In genomic region chr4:48252313-48252712, GRCh38 we compare ENCODE assay signal across 17 cellular contexts. TPM values are rescaled to one million over a fixed set of nuclear protein-coding genes. Genes with fewer than 3 reads are reported as not detected.
"Had no signal": no experiment of that assay in that cellular context is flagged by ENCODE, and none has a peak within 500 bp of the region (broad histone marks: within the 10 kb centered on the region; RNA-seq: fewer than 3 reads in every experiment).

No MANE protein-coding gene starts in this region.

- H3K4me1 ChIP-seq: uterus had no signal

- H3K36me3 ChIP-seq: heart left ventricle, sigmoid colon, thyroid gland, upper lobe of left lung, uterus had no signal

- DNase-seq: effector memory CD4-positive, alpha-beta T cell; heart left ventricle; hippocampal formation; kidney glomerular epithelial cell; natural killer cell; posterior cingulate gyrus; sigmoid colon; stimulated activated naive CD4-positive, alpha-beta T cell treated with Interleukin-2 at 50 U/mL for 16 hours; thyroid gland; upper lobe of left lung; uterus had no signal

- FAIRE-seq: endometrium, frontal cortex, islet of Langerhans had no signal

- H3K4me3 ChIP-seq: heart left ventricle, sigmoid colon, skin epidermis, thyroid gland, upper lobe of left lung, uterus had no signal

- H3K27me3 ChIP-seq: heart left ventricle, sigmoid colon, thyroid gland, upper lobe of left lung, uterus had no signal

- H3K9me3 ChIP-seq: heart left ventricle, sigmoid colon, thyroid gland, upper lobe of left lung, uterus had no signal

- H3K27ac ChIP-seq: heart left ventricle, sigmoid colon, skin epidermis, thyroid gland, upper lobe of left lung, uterus had no signal

- ATAC-seq: heart left ventricle, left lobe of liver, natural killer cell had no signal

RNA-seq across cellular contexts. Expression of gene TEC, which starts 17.3 kb away (rescaled TPM):
- total RNA-seq: osteocyte had no signal
